18 cellular contexts compared by ENCODE assay signal in genomic region chr10:76733441-76733840, GRCh38.
DNase-seq lines count a peak whose midpoint lies in the region; ATAC-seq and FAIRE-seq lines count a peak whose summit lies in the region.
"Had no signal": no experiment of that assay in that cellular context is flagged by ENCODE, and none has a peak within 500 bp of the region (broad histone marks: within the 10 kb centered on the region; RNA-seq: fewer than 3 reads in every experiment).

No MANE protein-coding gene starts in this region.

- ATAC-seq in HG03025 (IDR thresholded peaks at IDR 0.05; ENCODE audit: low FRiP score, unreplicated experiment): no peak
- ATAC-seq: CD8-positive, alpha-beta T cell; HCT116 had no signal

- peak; percentile 35 for FAIRE-seq in urothelium cell line (lab: Jason Lieb, UNC)
- FAIRE-seq: D721Med, G401.6, GM12891, H54 had no signal

- peak; percentile 59 to 60 for DNase-seq in Kasumi-1 (lab: John Stamatoyannopoulos, UW)
- DNase-seq in NOMO-1 treated with DMSO at 0.1 percent for 48 hours (lab: John Stamatoyannopoulos, UW; ENCODE audit: unreplicated experiment): peak; percentile 39
- peak; percentile 96 for DNase-seq in SK-N-DZ (ENCODE audit: low spot score)
- no peak for DNase-seq in urothelium cell line (ENCODE audit: low spot score)
- no peak for DNase-seq in cerebellar nuclear complex (lab: John Stamatoyannopoulos, UW)
- DNase-seq in NCI-H1417 (lab: John Stamatoyannopoulos, UW): no peak
- DNase-seq: CD8-positive, alpha-beta T cell; COR-L47; DMS153; DMS79 treated with DMSO at 0.1 percent for 48 hours; EL; GM23248 had no signal

Comparison
In these comparisons a context has a peak if more than half of its experiments do, and no peak if none do; other contexts are left out.
1. DNase-seq: peak in Kasumi-1 (2 of 2), NOMO-1 treated with DMSO at 0.1 percent for 48 hours (single experiment) and SK-N-DZ (single experiment); none in urothelium cell line (single experiment), cerebellar nuclear complex (0 of 2) and NCI-H1417 (0 of 3).